Comparison of ENCODE assay signal across 1 cellular context in genomic region chr11:108586600-108586999, GRCh38.
TF ChIP-seq lines count a peak whose summit lies in the region.

No MANE protein-coding gene starts in this region.

TF ChIP-seq in WTC11, 78 proteins besides CTCF, POLR2A, EP300 and RAD21 (continued from another document):
- TF ChIP-seq, protein P1, sequence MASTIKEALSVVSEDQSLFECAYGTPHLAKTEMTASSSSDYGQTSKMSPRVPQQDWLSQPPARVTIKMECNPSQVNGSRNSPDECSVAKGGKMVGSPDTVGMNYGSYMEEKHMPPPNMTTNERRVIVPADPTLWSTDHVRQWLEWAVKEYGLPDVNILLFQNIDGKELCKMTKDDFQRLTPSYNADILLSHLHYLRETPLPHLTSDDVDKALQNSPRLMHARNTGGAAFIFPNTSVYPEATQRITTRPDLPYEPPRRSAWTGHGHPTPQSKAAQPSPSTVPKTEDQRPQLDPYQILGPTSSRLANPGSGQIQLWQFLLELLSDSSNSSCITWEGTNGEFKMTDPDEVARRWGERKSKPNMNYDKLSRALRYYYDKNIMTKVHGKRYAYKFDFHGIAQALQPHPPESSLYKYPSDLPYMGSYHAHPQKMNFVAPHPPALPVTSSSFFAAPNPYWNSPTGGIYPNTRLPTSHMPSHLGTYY (CRISPR knock-in tag; IDR thresholded peaks at IDR 0.05), result no peak
- TF ChIP-seq TP53 (CRISPR knock-in tag; IDR thresholded peaks at IDR 0.05) (no peak), PREB (CRISPR knock-in tag; IDR thresholded peaks at IDR 0.05; ENCODE audit: borderline replicate concordance) (no peak), ATF3 (CRISPR knock-in tag; conservative IDR thresholded peaks at IDR 0.05) (no peak), FOXK1 (CRISPR knock-in tag; IDR thresholded peaks at IDR 0.05) (no peak), ARID4B (CRISPR knock-in tag; IDR thresholded peaks at IDR 0.05; ENCODE audit: borderline replicate concordance) (no peak), NFYB (CRISPR knock-in tag; conservative IDR thresholded peaks at IDR 0.05; ENCODE audit: low read depth) (no peak), PRRX2 (CRISPR knock-in tag; IDR thresholded peaks at IDR 0.05) (no peak), GTF2I (CRISPR knock-in tag; conservative IDR thresholded peaks at IDR 0.05) (no peak), ELF4 (CRISPR knock-in tag; IDR thresholded peaks at IDR 0.05; ENCODE audit: low read depth) (no peak), CREM (CRISPR knock-in tag; IDR thresholded peaks at IDR 0.05) (no peak)
- TF ChIP-seq, protein P2, sequence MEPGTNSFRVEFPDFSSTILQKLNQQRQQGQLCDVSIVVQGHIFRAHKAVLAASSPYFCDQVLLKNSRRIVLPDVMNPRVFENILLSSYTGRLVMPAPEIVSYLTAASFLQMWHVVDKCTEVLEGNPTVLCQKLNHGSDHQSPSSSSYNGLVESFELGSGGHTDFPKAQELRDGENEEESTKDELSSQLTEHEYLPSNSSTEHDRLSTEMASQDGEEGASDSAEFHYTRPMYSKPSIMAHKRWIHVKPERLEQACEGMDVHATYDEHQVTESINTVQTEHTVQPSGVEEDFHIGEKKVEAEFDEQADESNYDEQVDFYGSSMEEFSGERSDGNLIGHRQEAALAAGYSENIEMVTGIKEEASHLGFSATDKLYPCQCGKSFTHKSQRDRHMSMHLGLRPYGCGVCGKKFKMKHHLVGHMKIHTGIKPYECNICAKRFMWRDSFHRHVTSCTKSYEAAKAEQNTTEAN (CRISPR knock-in tag; IDR thresholded peaks at IDR 0.05), result no peak
- TF ChIP-seq, protein P3, sequence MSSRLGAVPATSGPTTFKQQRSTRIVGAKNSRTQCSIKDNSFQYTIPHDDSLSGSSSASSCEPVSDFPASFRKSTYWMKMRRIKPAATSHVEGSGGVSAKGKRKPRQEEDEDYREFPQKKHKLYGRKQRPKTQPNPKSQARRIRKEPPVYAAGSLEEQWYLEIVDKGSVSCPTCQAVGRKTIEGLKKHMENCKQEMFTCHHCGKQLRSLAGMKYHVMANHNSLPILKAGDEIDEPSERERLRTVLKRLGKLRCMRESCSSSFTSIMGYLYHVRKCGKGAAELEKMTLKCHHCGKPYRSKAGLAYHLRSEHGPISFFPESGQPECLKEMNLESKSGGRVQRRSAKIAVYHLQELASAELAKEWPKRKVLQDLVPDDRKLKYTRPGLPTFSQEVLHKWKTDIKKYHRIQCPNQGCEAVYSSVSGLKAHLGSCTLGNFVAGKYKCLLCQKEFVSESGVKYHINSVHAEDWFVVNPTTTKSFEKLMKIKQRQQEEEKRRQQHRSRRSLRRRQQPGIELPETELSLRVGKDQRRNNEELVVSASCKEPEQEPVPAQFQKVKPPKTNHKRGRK (CRISPR knock-in tag; IDR thresholded peaks at IDR 0.05; ENCODE audit: borderline replicate concordance), result no peak
- TF ChIP-seq, protein P4, sequence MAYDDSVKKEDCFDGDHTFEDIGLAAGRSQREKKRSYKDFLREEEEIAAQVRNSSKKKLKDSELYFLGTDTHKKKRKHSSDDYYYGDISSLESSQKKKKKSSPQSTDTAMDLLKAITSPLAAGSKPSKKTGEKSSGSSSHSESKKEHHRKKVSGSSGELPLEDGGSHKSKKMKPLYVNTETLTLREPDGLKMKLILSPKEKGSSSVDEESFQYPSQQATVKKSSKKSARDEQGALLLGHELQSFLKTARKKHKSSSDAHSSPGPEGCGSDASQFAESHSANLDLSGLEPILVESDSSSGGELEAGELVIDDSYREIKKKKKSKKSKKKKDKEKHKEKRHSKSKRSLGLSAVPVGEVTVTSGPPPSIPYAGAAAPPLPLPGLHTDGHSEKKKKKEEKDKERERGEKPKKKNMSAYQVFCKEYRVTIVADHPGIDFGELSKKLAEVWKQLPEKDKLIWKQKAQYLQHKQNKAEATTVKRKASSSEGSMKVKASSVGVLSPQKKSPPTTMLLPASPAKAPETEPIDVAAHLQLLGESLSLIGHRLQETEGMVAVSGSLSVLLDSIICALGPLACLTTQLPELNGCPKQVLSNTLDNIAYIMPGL (CRISPR knock-in tag; IDR thresholded peaks at IDR 0.05), result no peak
